Comparison of ENCODE assay signal across 15 cellular contexts in genomic region chr18:76363451-76364120, GRCh38.
DNase-seq lines count a peak whose midpoint lies in the region; ATAC-seq and TF ChIP-seq lines count a peak whose summit lies in the region.
"Had no signal": no experiment of that assay in that cellular context is flagged by ENCODE, and none has a peak within 500 bp of the region (broad histone marks: within the 10 kb centered on the region; RNA-seq: fewer than 3 reads in every experiment).

No MANE protein-coding gene starts in this region.

- CTCF ChIA-PET in A673 (lab: Charles Lee), result no interaction called here

- no peak overlapping the region for H3K9ac ChIP-seq in muscle layer of colon (ENCODE audit: low read length)

- H3K27ac ChIP-seq in A673 (ENCODE audit: low read depth, low read length, poor library complexity, severe bottlenecking), result no peak overlapping the region
- peak overlapping the region; percentile 13 for H3K27ac ChIP-seq in muscle layer of colon (ENCODE audit: low read depth, low read length)

- peaks cover 4% of the 10 kb centered on the region for H3K27me3 Mint-ChIP-seq in glutamatergic neuron (ENCODE audit: unreplicated experiment)
- H3K27me3 Mint-ChIP-seq: naive thymus-derived CD8-positive, alpha-beta T cell had no signal

- POLR2A ChIA-PET in A673 (lab: Charles Lee; ENCODE audit: low non-redundant PET), result no interaction called here

- H3K36me3 ChIP-seq in A673 (ENCODE audit: insufficient read depth, low read length, poor library complexity, severe bottlenecking) (no peaks in the 10 kb centered on the region), muscle layer of colon (ENCODE audit: insufficient read depth, low read length) (peaks cover 17% of the 10 kb centered on the region)

- DNase-seq in A673 (ENCODE audit: low spot score) (peak; percentile 51), GM04504 (ENCODE audit: low read depth) (peak; percentile 53), cardiac fibroblast (ENCODE audit: low read depth in 2 of 2) (peak; percentile 51 to 58), glutamatergic neuron (no peak), NCI-H128 (lab: John Stamatoyannopoulos, UW; ENCODE audit: unreplicated experiment) (no peak)
- DNase-seq: activated naive CD4-positive, alpha-beta T cell treated with anti-CD3 and anti-CD28 coated beads, Interleukin-2, amount 10 ng/mL, durations not matched to agents 7 days and 5 days; hippocampal formation; left colon; naive thymus-derived CD8-positive, alpha-beta T cell; NCI-H1092; right cardiac atrium had no signal

- peaks cover 17% of the 10 kb centered on the region for H3K9me3 Mint-ChIP-seq in glutamatergic neuron (ENCODE audit: unreplicated experiment)
- H3K9me3 Mint-ChIP-seq: activated naive CD4-positive, alpha-beta T cell treated with anti-CD3 and anti-CD28 coated beads, Interleukin-2, amount 10 ng/mL, durations not matched to agents 7 days and 5 days; central memory CD8-positive, alpha-beta T cell; naive thymus-derived CD8-positive, alpha-beta T cell had no signal

- no peaks in the 10 kb centered on the region for H3K36me3 Mint-ChIP-seq in glutamatergic neuron (ENCODE audit: unreplicated experiment)
- H3K36me3 Mint-ChIP-seq: activated naive CD4-positive, alpha-beta T cell treated with anti-CD3 and anti-CD28 coated beads, Interleukin-2, amount 10 ng/mL, durations not matched to agents 7 days and 5 days had no signal

- H3K4me1 ChIP-seq in A673 (ENCODE audit: insufficient read depth, low read length, poor library complexity, severe bottlenecking), result peaks cover 4% of the 10 kb centered on the region
- peaks cover 33% of the 10 kb centered on the region for H3K4me1 ChIP-seq in muscle layer of colon (ENCODE audit: insufficient read depth, low read length)

- no TSS peak for BruUV-seq in A673 (replicated peaks; lab: Mats Ljungman, UMichigan)

- intact Hi-C loops in A673 (cut with micrococcal nuclease; ENCODE audit: unreplicated experiment), result no loop called here

- H3K27me3 ChIP-seq in A673 (replicated peaks; ENCODE audit: insufficient read depth, low read depth, low read length, poor library complexity) (no peaks in the 10 kb centered on the region), muscle layer of colon (ENCODE audit: control insufficient read depth in 1 of 2, insufficient read depth in 2 of 2, low read length in 2 of 2) (no peaks in the 10 kb centered on the region)

- TF ChIP-seq CTCF in A673 (conservative IDR thresholded peaks at IDR 0.05; ENCODE audit: low read depth, low read length) (no peak), cardiac fibroblast (IDR thresholded peaks at IDR 0.05; ENCODE audit: low read depth, low read length) (no peak), glutamatergic neuron (IDR thresholded peaks at IDR 0.05; ENCODE audit: partially characterized antibody, unreplicated experiment) (no peak)

- H3K4me1 Mint-ChIP-seq in glutamatergic neuron (ENCODE audit: low read depth, unreplicated experiment), result peaks cover 32% of the 10 kb centered on the region
- H3K4me1 Mint-ChIP-seq: central memory CD8-positive, alpha-beta T cell had no signal

- H3K4me3 ChIP-seq in A673 (ENCODE audit: low read depth, low read length, poor library complexity, severe bottlenecking), result no peak overlapping the region
- no peak overlapping the region for H3K4me3 ChIP-seq in cardiac fibroblast (replicated peaks in 1 of 2; ENCODE audit: low read depth in 2 of 2, low read length in 2 of 2)
- peak overlapping the region in 1 of 2 donors; percentile 5 for H3K4me3 ChIP-seq in muscle layer of colon (ENCODE audit: low read depth in 1 of 2, low read length in 2 of 2)

- ATAC-seq in HG02588 (IDR thresholded peaks at IDR 0.05; ENCODE audit: unreplicated experiment) (no peak), HG02678 (IDR thresholded peaks at IDR 0.05; ENCODE audit: unreplicated experiment) (no peak)
- ATAC-seq: left colon; naive thymus-derived CD8-positive, alpha-beta T cell; right cardiac atrium had no signal

- no peaks in the 10 kb centered on the region for H3K9me3 ChIP-seq in A673 (ENCODE audit: low read depth, low read length, poor library complexity, severe bottlenecking)
- no peaks in the 10 kb centered on the region for H3K9me3 ChIP-seq in muscle layer of colon (ENCODE audit: low read length)

- no peak overlapping the region for H3K4me3 Mint-ChIP-seq in glutamatergic neuron (ENCODE audit: unreplicated experiment)
- H3K4me3 Mint-ChIP-seq: activated naive CD4-positive, alpha-beta T cell treated with anti-CD3 and anti-CD28 coated beads, Interleukin-2, amount 10 ng/mL, durations not matched to agents 7 days and 5 days; central memory CD8-positive, alpha-beta T cell; naive thymus-derived CD8-positive, alpha-beta T cell had no signal

- H3K27ac Mint-ChIP-seq in glutamatergic neuron (ENCODE audit: unreplicated experiment), result no peak overlapping the region
- H3K27ac Mint-ChIP-seq: activated naive CD4-positive, alpha-beta T cell treated with anti-CD3 and anti-CD28 coated beads, Interleukin-2, amount 10 ng/mL, durations not matched to agents 7 days and 5 days had no signal

Comparison
In these comparisons a context has a peak if more than half of its experiments do, and no peak if none do; other contexts are left out.
1. DNase-seq: peak in A673 (single experiment), GM04504 (single experiment) and cardiac fibroblast (2 of 2); none in glutamatergic neuron (single experiment) and NCI-H128 (single experiment).